Comparison of ENCODE assay signal across 1 cellular context in genomic region chr6:34237316-34237721, GRCh38.
TF ChIP-seq lines count a peak whose summit lies in the region.

No MANE protein-coding gene starts in this region.

TF ChIP-seq in liver, 16 proteins besides CTCF, POLR2A, EP300 and RAD21 (continued from another document):
- TF ChIP-seq, protein P1, sequence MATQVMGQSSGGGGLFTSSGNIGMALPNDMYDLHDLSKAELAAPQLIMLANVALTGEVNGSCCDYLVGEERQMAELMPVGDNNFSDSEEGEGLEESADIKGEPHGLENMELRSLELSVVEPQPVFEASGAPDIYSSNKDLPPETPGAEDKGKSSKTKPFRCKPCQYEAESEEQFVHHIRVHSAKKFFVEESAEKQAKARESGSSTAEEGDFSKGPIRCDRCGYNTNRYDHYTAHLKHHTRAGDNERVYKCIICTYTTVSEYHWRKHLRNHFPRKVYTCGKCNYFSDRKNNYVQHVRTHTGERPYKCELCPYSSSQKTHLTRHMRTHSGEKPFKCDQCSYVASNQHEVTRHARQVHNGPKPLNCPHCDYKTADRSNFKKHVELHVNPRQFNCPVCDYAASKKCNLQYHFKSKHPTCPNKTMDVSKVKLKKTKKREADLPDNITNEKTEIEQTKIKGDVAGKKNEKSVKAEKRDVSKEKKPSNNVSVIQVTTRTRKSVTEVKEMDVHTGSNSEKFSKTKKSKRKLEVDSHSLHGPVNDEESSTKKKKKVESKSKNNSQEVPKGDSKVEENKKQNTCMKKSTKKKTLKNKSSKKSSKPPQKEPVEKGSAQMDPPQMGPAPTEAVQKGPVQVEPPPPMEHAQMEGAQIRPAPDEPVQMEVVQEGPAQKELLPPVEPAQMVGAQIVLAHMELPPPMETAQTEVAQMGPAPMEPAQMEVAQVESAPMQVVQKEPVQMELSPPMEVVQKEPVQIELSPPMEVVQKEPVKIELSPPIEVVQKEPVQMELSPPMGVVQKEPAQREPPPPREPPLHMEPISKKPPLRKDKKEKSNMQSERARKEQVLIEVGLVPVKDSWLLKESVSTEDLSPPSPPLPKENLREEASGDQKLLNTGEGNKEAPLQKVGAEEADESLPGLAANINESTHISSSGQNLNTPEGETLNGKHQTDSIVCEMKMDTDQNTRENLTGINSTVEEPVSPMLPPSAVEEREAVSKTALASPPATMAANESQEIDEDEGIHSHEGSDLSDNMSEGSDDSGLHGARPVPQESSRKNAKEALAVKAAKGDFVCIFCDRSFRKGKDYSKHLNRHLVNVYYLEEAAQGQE (IDR thresholded peaks at IDR 0.05): no peak
- TF ChIP-seq SP1 (IDR thresholded peaks at IDR 0.05) (no peak), TAF1 (conservative IDR thresholded peaks at IDR 0.05) (no peak), YY1 (IDR thresholded peaks at IDR 0.05) (no peak), ATF3 (IDR thresholded peaks at IDR 0.05) (no peak), GABPA (IDR thresholded peaks at IDR 0.05 in 1 of 2, conservative IDR thresholded peaks at IDR 0.05 in 1 of 2) (no peak), JUND (IDR thresholded peaks at IDR 0.05) (no peak), FOXA1 (IDR thresholded peaks at IDR 0.05) (no peak), HNF4G (IDR thresholded peaks at IDR 0.05) (no peak)
TF ChIP-seq in liver: peak in this region for 0.
